1 cellular context compared by ENCODE assay signal in genomic region chr1:16118706-16119105, GRCh38.
TF ChIP-seq lines count a peak whose summit lies in the region.

No MANE protein-coding gene starts in this region.

TF ChIP-seq in GM23338, 12 proteins besides CTCF, POLR2A, EP300 and RAD21 (continued from another document):
- TF ChIP-seq, protein P1, sequence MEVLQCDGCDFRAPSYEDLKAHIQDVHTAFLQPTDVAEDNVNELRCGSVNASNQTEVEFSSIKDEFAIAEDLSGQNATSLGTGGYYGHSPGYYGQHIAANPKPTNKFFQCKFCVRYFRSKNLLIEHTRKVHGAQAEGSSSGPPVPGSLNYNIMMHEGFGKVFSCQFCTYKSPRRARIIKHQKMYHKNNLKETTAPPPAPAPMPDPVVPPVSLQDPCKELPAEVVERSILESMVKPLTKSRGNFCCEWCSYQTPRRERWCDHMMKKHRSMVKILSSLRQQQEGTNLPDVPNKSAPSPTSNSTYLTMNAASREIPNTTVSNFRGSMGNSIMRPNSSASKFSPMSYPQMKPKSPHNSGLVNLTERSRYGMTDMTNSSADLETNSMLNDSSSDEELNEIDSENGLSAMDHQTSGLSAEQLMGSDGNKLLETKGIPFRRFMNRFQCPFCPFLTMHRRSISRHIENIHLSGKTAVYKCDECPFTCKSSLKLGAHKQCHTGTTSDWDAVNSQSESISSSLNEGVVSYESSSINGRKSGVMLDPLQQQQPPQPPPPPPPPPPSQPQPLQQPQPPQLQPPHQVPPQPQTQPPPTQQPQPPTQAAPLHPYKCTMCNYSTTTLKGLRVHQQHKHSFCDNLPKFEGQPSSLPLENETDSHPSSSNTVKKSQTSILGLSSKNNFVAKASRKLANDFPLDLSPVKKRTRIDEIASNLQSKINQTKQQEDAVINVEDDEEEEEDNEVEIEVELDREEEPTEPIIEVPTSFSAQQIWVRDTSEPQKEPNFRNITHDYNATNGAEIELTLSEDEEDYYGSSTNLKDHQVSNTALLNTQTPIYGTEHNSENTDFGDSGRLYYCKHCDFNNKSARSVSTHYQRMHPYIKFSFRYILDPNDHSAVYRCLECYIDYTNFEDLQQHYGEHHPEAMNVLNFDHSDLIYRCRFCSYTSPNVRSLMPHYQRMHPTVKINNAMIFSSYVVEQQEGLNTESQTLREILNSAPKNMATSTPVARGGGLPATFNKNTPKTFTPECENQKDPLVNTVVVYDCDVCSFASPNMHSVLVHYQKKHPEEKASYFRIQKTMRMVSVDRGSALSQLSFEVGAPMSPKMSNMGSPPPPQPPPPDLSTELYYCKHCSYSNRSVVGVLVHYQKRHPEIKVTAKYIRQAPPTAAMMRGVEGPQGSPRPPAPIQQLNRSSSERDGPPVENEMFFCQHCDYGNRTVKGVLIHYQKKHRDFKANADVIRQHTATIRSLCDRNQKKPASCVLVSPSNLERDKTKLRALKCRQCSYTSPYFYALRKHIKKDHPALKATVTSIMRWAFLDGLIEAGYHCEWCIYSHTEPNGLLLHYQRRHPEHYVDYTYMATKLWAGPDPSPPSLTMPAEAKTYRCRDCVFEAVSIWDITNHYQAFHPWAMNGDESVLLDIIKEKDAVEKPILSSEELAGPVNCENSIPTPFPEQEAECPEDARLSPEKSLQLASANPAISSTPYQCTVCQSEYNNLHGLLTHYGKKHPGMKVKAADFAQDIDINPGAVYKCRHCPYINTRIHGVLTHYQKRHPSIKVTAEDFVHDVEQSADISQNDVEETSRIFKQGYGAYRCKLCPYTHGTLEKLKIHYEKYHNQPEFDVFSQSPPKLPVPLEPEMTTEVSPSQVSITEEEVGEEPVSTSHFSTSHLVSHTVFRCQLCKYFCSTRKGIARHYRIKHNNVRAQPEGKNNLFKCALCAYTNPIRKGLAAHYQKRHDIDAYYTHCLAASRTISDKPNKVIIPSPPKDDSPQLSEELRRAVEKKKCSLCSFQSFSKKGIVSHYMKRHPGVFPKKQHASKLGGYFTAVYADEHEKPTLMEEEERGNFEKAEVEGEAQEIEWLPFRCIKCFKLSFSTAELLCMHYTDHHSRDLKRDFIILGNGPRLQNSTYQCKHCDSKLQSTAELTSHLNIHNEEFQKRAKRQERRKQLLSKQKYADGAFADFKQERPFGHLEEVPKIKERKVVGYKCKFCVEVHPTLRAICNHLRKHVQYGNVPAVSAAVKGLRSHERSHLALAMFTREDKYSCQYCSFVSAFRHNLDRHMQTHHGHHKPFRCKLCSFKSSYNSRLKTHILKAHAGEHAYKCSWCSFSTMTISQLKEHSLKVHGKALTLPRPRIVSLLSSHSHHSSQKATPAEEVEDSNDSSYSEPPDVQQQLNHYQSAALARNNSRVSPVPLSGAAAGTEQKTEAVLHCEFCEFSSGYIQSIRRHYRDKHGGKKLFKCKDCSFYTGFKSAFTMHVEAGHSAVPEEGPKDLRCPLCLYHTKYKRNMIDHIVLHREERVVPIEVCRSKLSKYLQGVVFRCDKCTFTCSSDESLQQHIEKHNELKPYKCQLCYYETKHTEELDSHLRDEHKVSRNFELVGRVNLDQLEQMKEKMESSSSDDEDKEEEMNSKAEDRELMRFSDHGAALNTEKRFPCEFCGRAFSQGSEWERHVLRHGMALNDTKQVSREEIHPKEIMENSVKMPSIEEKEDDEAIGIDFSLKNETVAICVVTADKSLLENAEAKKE (CRISPR knock-in tag; IDR thresholded peaks at IDR 0.05), result no peak
- TF ChIP-seq EZH2 (IDR thresholded peaks at IDR 0.05; ENCODE audit: low read depth, unreplicated experiment), result no peak
TF ChIP-seq in GM23338: peak in this region for 0.
